Comparison of ENCODE assay signal across 21 cellular contexts in genomic region chr22:25797891-25798290, GRCh38. TPM values are rescaled to one million over a fixed set of nuclear protein-coding genes. Genes with fewer than 3 reads are reported as not detected.
DNase-seq lines count a peak whose midpoint lies in the region; ATAC-seq and TF ChIP-seq lines count a peak whose summit lies in the region.
"Had no signal": no experiment of that assay in that cellular context is flagged by ENCODE, and none has a peak within 500 bp of the region (broad histone marks: within the 10 kb centered on the region; RNA-seq: fewer than 3 reads in every experiment).

No MANE protein-coding gene starts in this region.

- H3K4me3 ChIP-seq in HAP-1: no peak overlapping the region
- H3K4me3 ChIP-seq: PC-9, SJSA1 had no signal

- H3K4me1 ChIP-seq in HAP-1: no peaks in the 10 kb centered on the region
- H3K4me1 ChIP-seq: SJSA1 had no signal

- H3K9me3 ChIP-seq in HAP-1: no peaks in the 10 kb centered on the region
- H3K9me3 ChIP-seq: SJSA1 had no signal

- peaks cover 4% of the 10 kb centered on the region; the same call in 1 of the 2 replicates for H3K27me3 ChIP-seq in HAP-1 (ENCODE audit: low read depth)

- in situ Hi-C loops in HAP-1 (cut with MboI; ENCODE audit: low sequenced_read_pairs): loop anchor here (25.0 kb wide), 1 partner anchor 539 kb away; no protein-coding TSS in a partner anchor

- ATAC-seq in SK-N-SH treated with all-trans-retinoic acid at 6 μM for 48 hours: no peak
- ATAC-seq: CD8-positive, alpha-beta T cell; T-cell had no signal

- DNase-seq in NCI-H510A treated with DMSO at 0.1 percent for 48 hours (lab: John Stamatoyannopoulos, UW): peak; percentile 27
- no peak for DNase-seq in NCI-H510A (lab: John Stamatoyannopoulos, UW)
- DNase-seq in NCI-H1105 (lab: John Stamatoyannopoulos, UW): peak; percentile 69
- DNase-seq in NCI-H345 (lab: John Stamatoyannopoulos, UW): peak; percentile 52
- DNase-seq in cerebellum (ENCODE audit: low spot score): peak; percentile 8
- no peak for DNase-seq in inferior parietal cortex (ENCODE audit: extremely low spot score)
- DNase-seq in HAP-1 (ENCODE audit: low spot score in 2 of 2): no peak
- DNase-seq: Calu3; CD8-positive, alpha-beta T cell; KBM-7; MV-4-11; NCI-H187 treated with DMSO at 0.1 percent for 48 hours; NCI-H446 treated with DMSO at 0.1 percent for 48 hours; NCI-H774; PC-9; Right ventricle myocardium superior; RPMI8226; T-cell had no signal

- H3K36me3 ChIP-seq in HAP-1 (replicated peaks): no peaks in the 10 kb centered on the region
- H3K36me3 ChIP-seq: SJSA1 had no signal

TF ChIP-seq in SK-N-SH treated with all-trans-retinoic acid at 6 μM for 48 hours, 23 proteins besides CTCF, POLR2A, EP300 and RAD21:
- TF ChIP-seq GLIS3 (CRISPR knock-in tag; IDR thresholded peaks at IDR 0.05): no peak
- no peak for TF ChIP-seq CREB5 (CRISPR knock-in tag; IDR thresholded peaks at IDR 0.05; ENCODE audit: low read depth)
- TF ChIP-seq ZNF8 (CRISPR knock-in tag; IDR thresholded peaks at IDR 0.05): no peak
- TF ChIP-seq TCF4 (CRISPR knock-in tag; IDR thresholded peaks at IDR 0.05; ENCODE audit: borderline replicate concordance): no peak
- TF ChIP-seq ISL1 (CRISPR knock-in tag; IDR thresholded peaks at IDR 0.05): no peak
- TF ChIP-seq ARNTL (CRISPR knock-in tag; IDR thresholded peaks at IDR 0.05; ENCODE audit: borderline replicate concordance, low read depth): no peak
- no peak for TF ChIP-seq PPARA (CRISPR knock-in tag; IDR thresholded peaks at IDR 0.05; ENCODE audit: borderline replicate concordance)
- TF ChIP-seq SNAI2 (CRISPR knock-in tag; IDR thresholded peaks at IDR 0.05): no peak
- no peak for TF ChIP-seq CSRNP3 (CRISPR knock-in tag; IDR thresholded peaks at IDR 0.05)
- TF ChIP-seq OSR1 (CRISPR knock-in tag; IDR thresholded peaks at IDR 0.05): no peak
- no peak for TF ChIP-seq ESRRG (CRISPR knock-in tag; IDR thresholded peaks at IDR 0.05)
- no peak for TF ChIP-seq POU6F1 (CRISPR knock-in tag; IDR thresholded peaks at IDR 0.05; ENCODE audit: borderline replicate concordance, low read depth)
- TF ChIP-seq ZFP30 (CRISPR knock-in tag; IDR thresholded peaks at IDR 0.05): no peak

RNA-seq across cellular contexts. Expression of gene MYO18B, which starts 55.9 kb away (rescaled TPM):
- total RNA-seq in cerebellum: 0.36 TPM
- total RNA-seq: A673, PC-9 had no signal

Comparison
In these comparisons a context has a peak if more than half of its experiments do, and no peak if none do; other contexts are left out.
1. DNase-seq: peak in NCI-H510A treated with DMSO at 0.1 percent for 48 hours (single experiment), NCI-H1105 (single experiment), NCI-H345 (single experiment) and cerebellum (single experiment); none in NCI-H510A (single experiment), inferior parietal cortex (single experiment) and HAP-1 (0 of 2).